19 cellular contexts compared by ENCODE assay signal in the genomic region with DNA sequence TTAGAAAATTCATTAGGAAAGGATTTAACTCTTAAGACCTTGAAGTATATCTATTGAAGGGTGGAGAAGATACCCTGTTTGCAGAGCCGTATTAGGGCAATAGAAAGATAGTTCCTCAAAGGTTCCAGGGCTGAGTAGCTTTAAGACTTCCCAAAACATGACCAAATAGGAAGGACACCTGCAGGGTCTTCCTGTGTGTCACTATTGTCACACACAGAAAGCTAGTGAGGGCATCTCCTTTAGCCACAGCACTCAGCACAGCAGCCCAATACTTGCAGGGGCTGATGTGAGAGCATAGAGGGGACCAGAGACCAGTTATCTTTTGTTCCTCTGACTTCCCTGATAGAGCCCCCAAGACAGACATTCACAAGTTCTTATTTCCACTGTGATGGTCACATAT.
"Had no signal": no experiment of that assay in that cellular context is flagged by ENCODE, and none has a peak within 500 bp of the region (broad histone marks: within the 10 kb centered on the region; RNA-seq: fewer than 3 reads in every experiment).

No MANE protein-coding gene starts in this region.

- H3K36me3 ChIP-seq: esophagus muscularis mucosa, gastroesophageal sphincter, heart left ventricle, left lung, lower lobe of right lung had no signal

- H3K36me3 Mint-ChIP-seq: mesothelial cell of epicardium, naive B cell had no signal

- H3K9me3 Mint-ChIP-seq: mesothelial cell of epicardium had no signal

- H3K79me2 ChIP-seq: hepatocyte had no signal

- ATAC-seq: foreskin keratinocyte, gastroesophageal sphincter, heart left ventricle, left cardiac atrium, left lung, left ventricle myocardium superior, lower lobe of right lung, mucosa of descending colon had no signal

- H3K4me2 ChIP-seq: hepatocyte had no signal

- H3K4me3 Mint-ChIP-seq: mesothelial cell of epicardium, naive B cell had no signal

- H3K4me1 ChIP-seq: esophagus muscularis mucosa, foreskin keratinocyte, gastroesophageal sphincter, heart left ventricle, left lung, lower lobe of right lung had no signal

- H3K4me3 ChIP-seq: coronary artery, dorsolateral prefrontal cortex, esophagus muscularis mucosa, gastroesophageal sphincter, heart left ventricle, hepatocyte, left lung, lower lobe of right lung, mucosa of descending colon had no signal

- H3K4me1 Mint-ChIP-seq: naive B cell had no signal

- H2AFZ ChIP-seq: hepatocyte had no signal

- H3K9me3 ChIP-seq: esophagus muscularis mucosa, gastroesophageal sphincter, heart left ventricle, left lung, lower lobe of right lung, mucosa of descending colon had no signal

- H3K27ac Mint-ChIP-seq: mesothelial cell of epicardium, naive B cell had no signal

- H3K27ac ChIP-seq: coronary artery, dorsolateral prefrontal cortex, esophagus muscularis mucosa, foreskin keratinocyte, gastroesophageal sphincter, heart left ventricle, hepatocyte, left lung, lower lobe of right lung had no signal

- DNase-seq: dermis blood vessel endothelial cell; dorsolateral prefrontal cortex; effector CD4-positive, alpha-beta T cell; effector memory CD4-positive, alpha-beta T cell; foreskin keratinocyte; heart left ventricle; hypothalamus; left cardiac atrium; left lung; left ventricle myocardium superior; lower lobe of right lung; mesenchymal stem cell; mucosa of descending colon; naive B cell had no signal
